ENCODE assay signal across 13 cellular contexts in genomic region chr7:65749518-65749917, GRCh38.
DNase-seq lines count a peak whose midpoint lies in the region; ATAC-seq and TF ChIP-seq lines count a peak whose summit lies in the region.
"Had no signal": no experiment of that assay in that cellular context is flagged by ENCODE, and none has a peak within 500 bp of the region (broad histone marks: within the 10 kb centered on the region; RNA-seq: fewer than 3 reads in every experiment).

No MANE protein-coding gene starts in this region.

- no peak for TF ChIP-seq CTCF in esophagus squamous epithelium (IDR thresholded peaks at IDR 0.05)
- no peak for TF ChIP-seq CTCF in stomach (IDR thresholded peaks at IDR 0.05)

- DNase-seq in activated CD4-positive, alpha-beta T cell treated with anti-CD3 and anti-CD28 coated beads for 36 hours = no peak
- no peak for DNase-seq in activated CD4-positive, alpha-beta T cell treated with anti-CD3 and anti-CD28 coated beads for 48 hours
- no peak for DNase-seq in SJSA1 (ENCODE audit: low read depth in 1 of 2, low spot score in 2 of 2)
- no peak for DNase-seq in esophagus squamous epithelium (lab: John Stamatoyannopoulos, UW)
- DNase-seq in stomach = no peak
- DNase-seq in stimulated activated naive CD4-positive, alpha-beta T cell treated with Interleukin-2 at 50 U/mL for 16 hours (lab: John Stamatoyannopoulos, UW) = no peak
- DNase-seq in NCI-H2227 (lab: John Stamatoyannopoulos, UW; ENCODE audit: unreplicated experiment) = no peak
- DNase-seq: effector memory CD4-positive, alpha-beta T cell; NCI-H1092; NK-92 treated with Interleukin-12 subunit alpha and Interleukin-12 subunit beta, amount 100 ng/mL, for 24 hours; WERI-Rb-1 had no signal

- no peak for TF ChIP-seq EP300 in stomach (IDR thresholded peaks at IDR 0.05)

- H3K4me1 ChIP-seq in SJSA1 (replicated peaks) = peaks cover 33% of the 10 kb centered on the region
- peaks cover 4 to 59% (median 16%) of the 10 kb centered on the region in 3 donors for H3K4me1 ChIP-seq in esophagus squamous epithelium
- peaks cover 22 to 71% (median 38%) of the 10 kb centered on the region in 4 donors for H3K4me1 ChIP-seq in stomach

- H3K4me3 ChIP-seq in SJSA1 (no peak overlapping the region), esophagus squamous epithelium (no peak overlapping the region), stomach (no peak overlapping the region)

- H3K9me3 Mint-ChIP-seq in activated CD4-positive, alpha-beta T cell treated with anti-CD3 and anti-CD28 coated beads for 36 hours (ENCODE audit: low read depth) = no peaks in the 10 kb centered on the region
- H3K9me3 Mint-ChIP-seq: activated naive CD4-positive, alpha-beta T cell treated with anti-CD3 and anti-CD28 coated beads, Interleukin-2, amount 50 U/mL, for 24 hours had no signal

- no peaks in the 10 kb centered on the region for H3K27me3 ChIP-seq in SJSA1 (replicated peaks)
- H3K27me3 ChIP-seq in esophagus squamous epithelium = no peaks in the 10 kb centered on the region
- H3K27me3 ChIP-seq in stomach = no peaks in the 10 kb centered on the region

- TF ChIP-seq POLR2A in esophagus squamous epithelium (IDR thresholded peaks at IDR 0.05) (no peak), stomach (IDR thresholded peaks at IDR 0.05) (no peak)

- H3K9me3 ChIP-seq in SJSA1 (replicated peaks) (no peaks in the 10 kb centered on the region), esophagus squamous epithelium (no peaks in the 10 kb centered on the region), stomach (no peaks in the 10 kb centered on the region)

- intact Hi-C loops in activated CD4-positive, alpha-beta T cell treated with anti-CD3 and anti-CD28 coated beads for 36 hours (cut with DNase I, micrococcal nuclease) = no loop called here
- intact Hi-C loops in esophagus squamous epithelium (cut with DNase I) (no loop called here), stomach (cut with DNase I; ENCODE audit: low total_unique reads) (no loop called here)

- peaks cover 28% of the 10 kb centered on the region for H3K4me1 Mint-ChIP-seq in activated CD4-positive, alpha-beta T cell treated with anti-CD3 and anti-CD28 coated beads for 36 hours

- CTCF ChIA-PET in activated CD4-positive, alpha-beta T cell treated with anti-CD3 and anti-CD28 coated beads for 36 hours (lab: Charles Lee) = interaction anchor here (0.6 kb wide), 1 partner anchor 1128 kb away, joined by 3 read pairs; no protein-coding TSS in a partner anchor

- peak overlapping the region; percentile 95 for H3K4me3 Mint-ChIP-seq in activated CD4-positive, alpha-beta T cell treated with anti-CD3 and anti-CD28 coated beads for 36 hours

- peaks cover 20% of the 10 kb centered on the region for H3K36me3 Mint-ChIP-seq in activated CD4-positive, alpha-beta T cell treated with anti-CD3 and anti-CD28 coated beads for 36 hours (ENCODE audit: low read depth)

- H3K36me3 ChIP-seq in SJSA1 (peaks cover 22% of the 10 kb centered on the region), esophagus squamous epithelium (peaks cover 0 to 15% (median 0%) of the 10 kb centered on the region in 3 donors), stomach (peaks cover under 1 to 12% (median 9%) of the 10 kb centered on the region in 4 donors)

- ATAC-seq in activated CD4-positive, alpha-beta T cell treated with anti-CD3 and anti-CD28 coated beads for 36 hours = no peak
- ATAC-seq in HG03521 (IDR thresholded peaks at IDR 0.05; ENCODE audit: unreplicated experiment) = no peak

- peak overlapping the region; percentile 75 for H3K27ac ChIP-seq in SJSA1
- H3K27ac ChIP-seq in esophagus squamous epithelium = peak overlapping the region; percentile 84 to 96 (median 92)
- H3K27ac ChIP-seq in stomach = peak overlapping the region in 4 of 5 donors; percentile 93 to 98 (median 96)

- POLR2A ChIA-PET in activated CD4-positive, alpha-beta T cell treated with anti-CD3 and anti-CD28 coated beads for 36 hours (lab: Charles Lee) = no interaction called here

- no peak overlapping the region for H3K27ac Mint-ChIP-seq in activated CD4-positive, alpha-beta T cell treated with anti-CD3 and anti-CD28 coated beads for 36 hours
- H3K27ac Mint-ChIP-seq: activated naive CD4-positive, alpha-beta T cell treated with anti-CD3 and anti-CD28 coated beads, Interleukin-2, amount 50 U/mL, for 24 hours had no signal

- H3K27me3 Mint-ChIP-seq in activated CD4-positive, alpha-beta T cell treated with anti-CD3 and anti-CD28 coated beads for 36 hours = no peaks in the 10 kb centered on the region
- H3K27me3 Mint-ChIP-seq: activated naive CD4-positive, alpha-beta T cell treated with anti-CD3 and anti-CD28 coated beads, Interleukin-2, amount 50 U/mL, for 24 hours had no signal

- WGBS in esophagus squamous epithelium, 2 donors = 69 to 82% methylated on average over 12 of the region's 12 CpGs
- 85 to 95% (median 94%) methylated on average over 12 of the region's 12 CpGs for WGBS in stomach, 5 donors
